Comparison of ENCODE assay signal across 23 cellular contexts in the genomic region with DNA sequence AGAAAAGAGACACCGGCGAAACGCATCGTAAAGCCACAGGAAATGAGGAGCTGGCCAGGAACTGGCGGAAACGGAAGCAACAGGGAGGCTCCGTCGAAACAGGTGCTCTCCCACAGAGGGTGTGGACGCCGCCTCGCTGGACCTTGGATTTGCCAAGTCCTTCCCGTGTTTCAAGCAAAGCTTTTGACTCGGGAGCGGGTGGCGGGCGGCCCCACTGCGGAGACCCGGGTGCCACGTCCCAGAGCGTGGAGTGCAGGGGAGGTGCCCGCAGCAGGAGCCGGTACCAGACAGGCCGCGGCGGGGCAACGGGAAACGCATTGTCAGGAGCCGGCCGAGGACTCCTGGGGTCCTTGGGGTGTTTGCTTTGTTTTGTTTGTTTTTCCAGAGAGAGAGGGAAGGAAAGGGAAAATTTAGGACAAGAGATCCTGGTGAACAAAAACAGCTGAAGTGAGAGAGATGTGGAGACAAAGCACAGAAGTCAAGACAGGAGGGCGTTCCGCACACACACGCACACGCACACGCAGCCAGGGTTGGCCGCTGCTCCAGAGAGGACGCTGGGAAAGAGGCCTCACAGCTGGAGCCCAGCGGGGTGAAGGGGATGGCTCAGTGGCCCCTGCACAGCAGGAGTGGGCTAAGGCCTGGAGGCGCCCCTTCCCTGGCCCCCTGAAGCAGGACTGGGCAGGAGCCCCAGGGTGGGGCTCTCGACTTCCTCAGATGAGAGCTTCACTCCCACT. TPM values are rescaled to one million over a fixed set of nuclear protein-coding genes. Genes with fewer than 3 reads are reported as not detected.
"Had no signal": no experiment of that assay in that cellular context is flagged by ENCODE, and none has a peak within 500 bp of the region (broad histone marks: within the 10 kb centered on the region; RNA-seq: fewer than 3 reads in every experiment).

No MANE protein-coding gene starts in this region.

- H3K36me3 Mint-ChIP-seq: naive thymus-derived CD4-positive, alpha-beta T cell had no signal

- H3K4me3 Mint-ChIP-seq: activated CD4-positive, alpha-beta T cell treated with anti-CD3 and anti-CD28 coated beads for 36 hours; activated T-cell treated with anti-CD3 and anti-CD28 coated beads, Interleukin-2, amount 50 U/mL, for 72 hours had no signal

- H3K27me3 Mint-ChIP-seq: progenitor cell of endocrine pancreas had no signal

- DNase-seq: activated CD4-positive, alpha-beta T cell treated with anti-CD3 and anti-CD28 coated beads for 36 hours; activated CD8-positive, alpha-beta memory T cell treated with anti-CD3 and anti-CD28 coated beads, Interleukin-2, amount 50 U/mL, for 48 hours; activated gamma-delta T cell treated with Interleukin-2 at 50 U/mL for 16 hours; activated T-cell treated with anti-CD3 and anti-CD28 coated beads, Interleukin-2, amount 50 U/mL, for 72 hours; colonic mucosa; esophagus squamous epithelium; hippocampal formation; left lung; mammary epithelial cell; naive thymus-derived CD4-positive, alpha-beta T cell; nucleus accumbens; small intestine; stimulated activated CD4-positive, alpha-beta T cell treated with anti-CD3 and anti-CD28 coated beads, Interleukin-4, amount 100 ng/mL, for 24 hours; stimulated activated naive CD4-positive, alpha-beta T cell treated with Interleukin-2 at 50 U/mL for 16 hours; trophoblast cell had no signal

- H3K9me3 Mint-ChIP-seq: naive thymus-derived CD4-positive, alpha-beta T cell had no signal

- H3K27ac ChIP-seq: colonic mucosa, esophagus squamous epithelium, left lung, suprapubic skin had no signal

- H3K9me3 ChIP-seq: colonic mucosa, esophagus squamous epithelium, left lung, suprapubic skin had no signal

- H3K36me3 ChIP-seq: colonic mucosa, esophagus squamous epithelium, left lung, suprapubic skin had no signal

- ATAC-seq: activated T-cell treated with anti-CD3 and anti-CD28 coated beads, Interleukin-2, amount 50 U/mL, for 72 hours; left lung; naive thymus-derived CD4-positive, alpha-beta T cell had no signal

- H3K27me3 ChIP-seq: colonic mucosa had no signal

- H3K4me3 ChIP-seq: colonic mucosa, esophagus squamous epithelium, left lung, suprapubic skin had no signal

- H3K4me1 ChIP-seq: colonic mucosa, esophagus squamous epithelium, left lung, suprapubic skin had no signal

- H3K27ac Mint-ChIP-seq: activated CD4-positive, alpha-beta T cell treated with anti-CD3 and anti-CD28 coated beads for 36 hours; activated T-cell treated with anti-CD3 and anti-CD28 coated beads, Interleukin-2, amount 50 U/mL, for 72 hours; progenitor cell of endocrine pancreas had no signal

RNA-seq across cellular contexts. Expression of a gene that starts 50.9 kb away (rescaled TPM):
- total RNA-seq: activated CD4-positive, alpha-beta T cell treated with anti-CD3 and anti-CD28 coated beads for 36 hours; activated T-cell treated with anti-CD3 and anti-CD28 coated beads, Interleukin-2, amount 50 U/mL, for 72 hours; endothelial cell of umbilical vein; esophagus squamous epithelium; fibroblast of villous mesenchyme; glomerular endothelial cell; left lung; mammary epithelial cell; mononuclear cell; naive thymus-derived CD4-positive, alpha-beta T cell; suprapubic skin; T-helper 1 cell treated with Interleukin-12 subunit alpha and Interleukin-12 subunit beta and Interleukin-4 antibody, amounts not matched to agents 30 ng/mL and 1 ng/mL, for 36 hours had no signal
- polyA plus RNA-seq: endothelial cell of umbilical vein; keratinocyte; mammary epithelial cell; naive thymus-derived CD4-positive, alpha-beta T cell had no signal
